In the genomic region with DNA sequence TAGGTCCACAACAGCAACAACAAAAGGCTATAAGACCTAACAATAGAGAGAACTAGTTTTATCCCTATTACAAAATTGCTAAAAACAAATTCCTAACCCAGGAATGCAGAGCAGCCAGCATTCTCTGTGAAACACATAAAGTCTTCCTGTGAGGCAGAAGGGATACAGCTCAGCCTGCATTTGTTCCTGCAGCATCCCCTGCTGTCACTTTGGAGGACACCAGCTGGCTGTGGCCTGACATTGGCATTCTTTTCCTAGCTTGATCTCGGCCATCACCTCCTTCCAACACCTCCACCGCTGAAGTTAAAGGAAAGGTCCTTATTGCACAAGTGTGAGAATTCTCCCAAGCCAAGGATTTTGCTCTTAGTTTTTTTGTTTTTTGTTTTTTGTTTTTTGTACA, we compare ENCODE assay signal across 1 cellular context.
TF ChIP-seq lines count a peak whose summit lies in the region.

No MANE protein-coding gene starts in this region.

TF ChIP-seq in H1, 55 proteins besides CTCF, POLR2A, EP300 and RAD21:
- TF ChIP-seq, protein P1, sequence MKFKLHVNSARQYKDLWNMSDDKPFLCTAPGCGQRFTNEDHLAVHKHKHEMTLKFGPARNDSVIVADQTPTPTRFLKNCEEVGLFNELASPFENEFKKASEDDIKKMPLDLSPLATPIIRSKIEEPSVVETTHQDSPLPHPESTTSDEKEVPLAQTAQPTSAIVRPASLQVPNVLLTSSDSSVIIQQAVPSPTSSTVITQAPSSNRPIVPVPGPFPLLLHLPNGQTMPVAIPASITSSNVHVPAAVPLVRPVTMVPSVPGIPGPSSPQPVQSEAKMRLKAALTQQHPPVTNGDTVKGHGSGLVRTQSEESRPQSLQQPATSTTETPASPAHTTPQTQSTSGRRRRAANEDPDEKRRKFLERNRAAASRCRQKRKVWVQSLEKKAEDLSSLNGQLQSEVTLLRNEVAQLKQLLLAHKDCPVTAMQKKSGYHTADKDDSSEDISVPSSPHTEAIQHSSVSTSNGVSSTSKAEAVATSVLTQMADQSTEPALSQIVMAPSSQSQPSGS (IDR thresholded peaks at IDR 0.05; ENCODE audit: low read length) = no peak
- TF ChIP-seq YY1 (IDR thresholded peaks at IDR 0.05; ENCODE audit: low read depth, low read length) (peak; percentile 65; the same call in 1 of the 2 replicates), BACH1 (IDR thresholded peaks at IDR 0.05; ENCODE audit: low read length) (no peak), SP1 (IDR thresholded peaks at IDR 0.05; ENCODE audit: low read depth, low read length) (peak; percentile 28; the same call in 1 of the 2 replicates), CEBPB (IDR thresholded peaks at IDR 0.05; ENCODE audit: low read depth, low read length) (0 out of 2 replicates have a peak, but pooled peaks have one; percentile 10), CTBP2 (IDR thresholded peaks at IDR 0.05; ENCODE audit: borderline replicate concordance, insufficient read depth, insufficient read length, low read length) (peak; percentile 85), CHD1 (IDR thresholded peaks at IDR 0.05; ENCODE audit: low read depth, low read length) (no peak), CREB1 (IDR thresholded peaks at IDR 0.05) (no peak), EGR1 (IDR thresholded peaks at IDR 0.05; ENCODE audit: borderline replicate concordance, low read depth, low read length) (no peak), TAF7 (optimal IDR thresholded peaks at IDR 0.05; ENCODE audit: borderline replicate concordance, low read depth, low read length) (peak; percentile 17), SIN3A (conservative IDR thresholded peaks at IDR 0.05 in 1 of 2, IDR thresholded peaks at IDR 0.05 in 1 of 2; ENCODE audit: low read depth in 1 of 2, low read length in 2 of 2) (peak; percentile 98), CBX8 (IDR thresholded peaks at IDR 0.05; ENCODE audit: borderline replicate concordance, low read depth, low read length) (no peak), CBX5 (IDR thresholded peaks at IDR 0.05; ENCODE audit: low read depth, low read length) (no peak), TCF12 (IDR thresholded peaks at IDR 0.05; ENCODE audit: low read depth, low read length) (peak; percentile 61; the same call in 1 of the 2 replicates), JUND (IDR thresholded peaks at IDR 0.05; ENCODE audit: low read length) (no peak), RXRA (IDR thresholded peaks at IDR 0.05; ENCODE audit: insufficient read depth, low read depth, low read length) (no peak), SAP30 (IDR thresholded peaks at IDR 0.05; ENCODE audit: insufficient read depth, insufficient replicate concordance, low read length) (peak; percentile 47), CHD7 (IDR thresholded peaks at IDR 0.05; ENCODE audit: insufficient replicate concordance, low read length) (no peak), RFX5 (IDR thresholded peaks at IDR 0.05; ENCODE audit: borderline replicate concordance, low read depth, low read length) (no peak), NRF1 (IDR thresholded peaks at IDR 0.05; ENCODE audit: low read depth, low read length) (no peak), SP2 (IDR thresholded peaks at IDR 0.05; ENCODE audit: low read length) (no peak), TBP (IDR thresholded peaks at IDR 0.05; ENCODE audit: low read depth, low read length) (no peak), HDAC6 (IDR thresholded peaks at IDR 0.05; ENCODE audit: low read depth, low read length) (no peak), EZH2 (IDR thresholded peaks at IDR 0.05; ENCODE audit: low read depth, low read length, severe bottlenecking) (no peak), POU5F1 (IDR thresholded peaks at IDR 0.05; ENCODE audit: low read depth, low read length) (no peak), BCL11A (IDR thresholded peaks at IDR 0.05; ENCODE audit: low read depth in 2 of 2, low read length in 2 of 2) (no peak), PHF8 (conservative IDR thresholded peaks at IDR 0.05; ENCODE audit: low read depth, low read length) (no peak), ASH2L (IDR thresholded peaks at IDR 0.05; ENCODE audit: low read length) (no peak), MAFK (IDR thresholded peaks at IDR 0.05; ENCODE audit: low read depth, low read length) (no peak), GTF2F1 (IDR thresholded peaks at IDR 0.05; ENCODE audit: borderline replicate concordance, low read depth, low read length) (no peak), HDAC2 (IDR thresholded peaks at IDR 0.05; ENCODE audit: borderline replicate concordance in 1 of 2, low read depth in 2 of 2, low read length in 2 of 2) (peak in 1 of 2 experiments; percentile 41; a peak in 1 of 4 replicates), RBBP5 (IDR thresholded peaks at IDR 0.05; ENCODE audit: borderline replicate concordance, low read depth, low read length) (no peak), SP4 (IDR thresholded peaks at IDR 0.05; ENCODE audit: low read length) (no peak), TAF1 (IDR thresholded peaks at IDR 0.05; ENCODE audit: low read depth, low read length) (no peak), BRCA1 (IDR thresholded peaks at IDR 0.05; ENCODE audit: low read depth, low read length) (no peak), ZNF274 (IDR thresholded peaks at IDR 0.05; ENCODE audit: borderline replicate concordance, extremely low read depth, low read length) (no peak), TEAD4 (IDR thresholded peaks at IDR 0.05; ENCODE audit: low read depth, low read length) (peak; percentile 81), E2F6 (IDR thresholded peaks at IDR 0.05) (no peak), POLR2AphosphoS5 (IDR thresholded peaks at IDR 0.05; ENCODE audit: low read depth, low read length) (no peak), SUZ12 (IDR thresholded peaks at IDR 0.05; ENCODE audit: low read length) (no peak), SRF (IDR thresholded peaks at IDR 0.05; ENCODE audit: low read depth, low read length) (no peak)
- TF ChIP-seq, protein P2, sequence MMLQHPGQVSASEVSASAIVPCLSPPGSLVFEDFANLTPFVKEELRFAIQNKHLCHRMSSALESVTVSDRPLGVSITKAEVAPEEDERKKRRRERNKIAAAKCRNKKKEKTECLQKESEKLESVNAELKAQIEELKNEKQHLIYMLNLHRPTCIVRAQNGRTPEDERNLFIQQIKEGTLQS (IDR thresholded peaks at IDR 0.05; ENCODE audit: insufficient read depth, low read depth, low read length) = no peak
- TF ChIP-seq, protein P3, sequence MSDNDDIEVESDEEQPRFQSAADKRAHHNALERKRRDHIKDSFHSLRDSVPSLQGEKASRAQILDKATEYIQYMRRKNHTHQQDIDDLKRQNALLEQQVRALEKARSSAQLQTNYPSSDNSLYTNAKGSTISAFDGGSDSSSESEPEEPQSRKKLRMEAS (IDR thresholded peaks at IDR 0.05) = 0 out of 2 replicates have a peak, but pooled peaks have one; percentile 18
